ENCODE assay signal across 8 cellular contexts in genomic region chr19:51367565-51368365, GRCh38. TPM values are rescaled to one million over a fixed set of nuclear protein-coding genes. Genes with fewer than 3 reads are reported as not detected.
DNase-seq lines count a peak whose midpoint lies in the region; ATAC-seq, FAIRE-seq and TF ChIP-seq lines count a peak whose summit lies in the region.

No MANE protein-coding gene starts in this region.

- no peaks in the 10 kb centered on the region for H3K27me3 ChIP-seq in spleen (replicated peaks in 1 of 7)

- H3K27ac Mint-ChIP-seq in activated B cell treated with CpG ODN at 0.5 μM for 24 hours: peak overlapping the region; percentile 96

- POLR2A ChIA-PET in activated B cell treated with CpG ODN at 0.5 μM for 24 hours (lab: Charles Lee): interaction anchor here (0.6 to 3.7 kb wide), 14 partner anchors 10 to 335 kb away, joined by 3 to 35 read pairs (median 3); partner anchors contain the start of genes C19orf84 and SIGLEC10

- no peaks in the 10 kb centered on the region for H3K9me3 ChIP-seq in spleen

- peaks cover 12% of the 10 kb centered on the region for H3K36me3 Mint-ChIP-seq in activated B cell treated with CpG ODN at 0.5 μM for 24 hours (ENCODE audit: low read depth)

- H3K27me3 Mint-ChIP-seq in activated B cell treated with CpG ODN at 0.5 μM for 24 hours: no peaks in the 10 kb centered on the region

- peak overlapping the region; percentile 98 for H3K4me3 Mint-ChIP-seq in activated B cell treated with CpG ODN at 0.5 μM for 24 hours

- peak overlapping the region; percentile 51 to 95 (median 78) for H3K4me3 ChIP-seq in spleen

- CTCF ChIA-PET in activated B cell treated with CpG ODN at 0.5 μM for 24 hours (lab: Charles Lee): interaction anchor here (0.8 to 1.5 kb wide), 3 partner anchors 28 to 289 kb away, joined by 3 to 6 read pairs (median 4); partner anchors contain the start of gene SIGLEC10

- peak; percentile 97 for FAIRE-seq in GM12892 (lab: Jason Lieb, UNC)

- H3K9me3 Mint-ChIP-seq in activated B cell treated with CpG ODN at 0.5 μM for 24 hours: no peaks in the 10 kb centered on the region

- ATAC-seq in HG02763 (IDR thresholded peaks at IDR 0.05; ENCODE audit: unreplicated experiment): peak; percentile 70
- peak; percentile 84 for ATAC-seq in activated B cell treated with CpG ODN at 0.5 μM for 24 hours (ENCODE audit: low read depth)

- TF ChIP-seq POLR2A in GM12892 (IDR thresholded peaks at IDR 0.05; ENCODE audit: low read depth, low read length): peak; percentile 49; the same call in 1 of the 2 replicates
- peak in 2 of 3 donors; percentile 7 to 59 for TF ChIP-seq POLR2A in spleen (IDR thresholded peaks at IDR 0.05)

- peaks cover 4 to 91% (median 47%) of the 10 kb centered on the region in 6 donors for H3K4me1 ChIP-seq in spleen

- no peaks in the 10 kb centered on the region for H3K36me3 ChIP-seq in spleen

- peak; percentile 97 for DNase-seq in GM12892 (ENCODE audit: insufficient read length)
- peak; percentile 89 for DNase-seq in NCI-H2107 (lab: John Stamatoyannopoulos, UW)
- DNase-seq in activated B cell treated with CpG ODN at 0.5 μM for 24 hours: peak; percentile 99
- DNase-seq in caudate nucleus (lab: John Stamatoyannopoulos, UW): peak; percentile 39 to 99 (median 96)
- DNase-seq in inferior parietal cortex (ENCODE audit: extremely low spot score): peak; percentile 91
- DNase-seq in spleen: peak; percentile 100
- no peak for DNase-seq in NCI-H187 treated with DMSO at 0.1 percent for 48 hours (lab: John Stamatoyannopoulos, UW)

- H3K27ac ChIP-seq in caudate nucleus (ENCODE audit: low read depth, low read length) (peak overlapping the region; percentile 97), spleen (peak overlapping the region; percentile 82 to 97 (median 93))

- TF ChIP-seq CTCF in activated B cell treated with CpG ODN at 0.5 μM for 24 hours (IDR thresholded peaks at IDR 0.05) (no peak), spleen (IDR thresholded peaks at IDR 0.05 in 8 of 11, conservative IDR thresholded peaks at IDR 0.05 in 3 of 11) (peak in 3 of 11 experiments; percentile 14 to 45 (median 26))

- peaks cover 36% of the 10 kb centered on the region for H3K4me1 Mint-ChIP-seq in activated B cell treated with CpG ODN at 0.5 μM for 24 hours

- intact Hi-C loops in activated B cell treated with CpG ODN at 0.5 μM for 24 hours (cut with micrococcal nuclease) (loop anchor here (1.0 to 10.0 kb wide), 6 partner anchors 23 to 563 kb away; partner anchors contain the start of gene SIGLEC10), spleen (cut with DNase I; ENCODE audit: low total_unique reads) (no loop called here)

- WGBS in spleen, 5 donors: 0 to 1% (median 1%) methylated on average over 39 to 64 of the region's 64 CpGs

RNA-seq across cellular contexts. Expression of gene CLDND2, which starts 1.0 kb away (rescaled TPM):
- polyA plus RNA-seq in GM12892 (2012; ENCODE audit: missing spikeins): 0.59 TPM
- total RNA-seq in activated B cell treated with CpG ODN at 0.5 μM for 24 hours (2.2 TPM in 1 of 2 replicates, not detected in the other), spleen (1 to 10 TPM in 5 of 7 donors, not detected in 2; 2.1 to 4.9 (median 2.5) TPM)
- polyA plus RNA-seq in spleen: 1 to 10 TPM in 1 of 3 donors, under 1 TPM in 2; 0.36 to 3.4 (median 0.77) TPM

RNA-seq across cellular contexts. Expression of gene ETFB, which starts 1.6 kb away (rescaled TPM):
- polyA plus RNA-seq in GM12892 (2012; ENCODE audit: missing spikeins): 65.3 TPM
- 43.8 and 49.0 TPM in 2 replicates for total RNA-seq in activated B cell treated with CpG ODN at 0.5 μM for 24 hours
- total RNA-seq in spleen: 10 to 100 TPM; 41.4 to 78.0 (median 54.1) TPM
- polyA plus RNA-seq in spleen: 100 to 1,000 TPM in 1 of 3 donors, 10 to 100 TPM in 2; 81.6 to 133 (median 93.5) TPM

RNA-seq across cellular contexts. Expression of gene NKG7, which starts 4.7 kb away (rescaled TPM):
- 8.2 TPM for polyA plus RNA-seq in GM12892 (2012; ENCODE audit: missing spikeins)
- total RNA-seq in activated B cell treated with CpG ODN at 0.5 μM for 24 hours (1.6 and 2.1 TPM in 2 replicates), spleen (100 to 1,000 TPM in 3 of 7 donors, 10 to 100 TPM in 4; 54.5 to 144 (median 94.1) TPM)
- polyA plus RNA-seq in spleen: 10 to 100 TPM; 30.8 to 43.7 (median 37.8) TPM

RNA-seq across cellular contexts. Expression of gene LIM2, which starts 20.0 kb away (rescaled TPM):
- not detected for polyA plus RNA-seq in GM12892 (2012; ENCODE audit: missing spikeins)
- total RNA-seq in activated B cell treated with CpG ODN at 0.5 μM for 24 hours (not detected in 2 replicates), spleen (not detected)
- not detected for polyA plus RNA-seq in spleen

RNA-seq across cellular contexts. Expression of gene C19orf84, which starts 22.6 kb away (rescaled TPM):
- polyA plus RNA-seq in GM12892 (2012; ENCODE audit: missing spikeins): not detected
- total RNA-seq in activated B cell treated with CpG ODN at 0.5 μM for 24 hours: 0.17 TPM in 1 of 2 replicates, not detected in the other
- 1 to 10 TPM in 1 of 7 donors, under 1 TPM in 2, not detected in 4; 0.20 to 2.4 (median 0.28) TPM for total RNA-seq in spleen
- polyA plus RNA-seq in spleen: under 1 TPM; 0.13 to 0.23 (median 0.19) TPM

Comparison
In these comparisons a context has a peak if more than half of its experiments do, and no peak if none do; other contexts are left out.
1. RNA of gene NKG7, which starts 4.7 kb away (total RNA-seq): 54.5 to 144 TPM in spleen; 1.6 to 2.1 TPM in activated B cell treated with CpG ODN at 0.5 μM for 24 hours; every median in the first group is over 10 times any median in the second.